ENCODE assay signal across 16 cellular contexts in genomic region chr11:16789560-16790483, GRCh38.
"Had no signal": no experiment of that assay in that cellular context is flagged by ENCODE, and none has a peak within 500 bp of the region (broad histone marks: within the 10 kb centered on the region; RNA-seq: fewer than 3 reads in every experiment).

No MANE protein-coding gene starts in this region.

- H3K27ac ChIP-seq: SK-N-MC had no signal

- H3K27me3 ChIP-seq: esophagus muscularis mucosa, hepatocyte, testis had no signal

- H3K9me3 Mint-ChIP-seq: activated CD4-positive, alpha-beta memory T cell treated with anti-CD3 and anti-CD28 coated beads, Interleukin-2, amount 10 ng/mL, durations not matched to agents 7 days and 5 days; activated naive CD8-positive, alpha-beta T cell treated with anti-CD3 and anti-CD28 coated beads, Interleukin-2, amount 10 ng/mL, durations not matched to agents 7 days and 5 days; activated T-cell treated with anti-CD3 and anti-CD28 coated beads, Interleukin-2, amount 50 U/mL, for 4 hours; naive thymus-derived CD8-positive, alpha-beta T cell had no signal

- H3K36me3 Mint-ChIP-seq: activated naive CD8-positive, alpha-beta T cell treated with anti-CD3 and anti-CD28 coated beads, Interleukin-2, amount 10 ng/mL, durations not matched to agents 7 days and 5 days; naive thymus-derived CD8-positive, alpha-beta T cell had no signal

- DNase-seq: activated CD4-positive, alpha-beta memory T cell treated with anti-CD3 and anti-CD28 coated beads, Interleukin-2, amount 10 ng/mL, durations not matched to agents 7 days and 5 days; activated CD4-positive, alpha-beta T cell treated with anti-CD3 and anti-CD28 coated beads for 1 hour; activated gamma-delta T cell treated with Interleukin-2 at 50 U/mL for 16 hours; activated naive CD8-positive, alpha-beta T cell treated with anti-CD3 and anti-CD28 coated beads, Interleukin-2, amount 10 ng/mL, durations not matched to agents 7 days and 5 days; activated T-cell treated with anti-CD3 and anti-CD28 coated beads, Interleukin-2, amount 50 U/mL, for 4 hours; anterior cingulate cortex; naive thymus-derived CD8-positive, alpha-beta T cell; retina; stimulated activated CD4-positive, alpha-beta T cell treated with anti-CD3 and anti-CD28 coated beads, Interleukin-4, amount 100 ng/mL, for 4 hours; stimulated activated CD8-positive, alpha-beta memory T cell treated with anti-CD3 and anti-CD28 coated beads, Interleukin-4, amount 100 ng/mL, for 48 hours; stimulated activated naive CD8-positive, alpha-beta T cell treated with anti-CD3 and anti-CD28 coated beads, Interleukin-15, Interleukin-2, amounts not matched to agents 100 U/mL and 50 U/mL, for 24 hours; T-helper 1 cell; testis had no signal

- H3K4me3 Mint-ChIP-seq: activated CD4-positive, alpha-beta memory T cell treated with anti-CD3 and anti-CD28 coated beads, Interleukin-2, amount 10 ng/mL, durations not matched to agents 7 days and 5 days; activated naive CD8-positive, alpha-beta T cell treated with anti-CD3 and anti-CD28 coated beads, Interleukin-2, amount 10 ng/mL, durations not matched to agents 7 days and 5 days; activated T-cell treated with anti-CD3 and anti-CD28 coated beads, Interleukin-2, amount 50 U/mL, for 4 hours; naive thymus-derived CD8-positive, alpha-beta T cell had no signal

- ATAC-seq: activated T-cell treated with anti-CD3 and anti-CD28 coated beads, Interleukin-2, amount 50 U/mL, for 4 hours; naive thymus-derived CD8-positive, alpha-beta T cell; stimulated activated naive CD8-positive, alpha-beta T cell treated with anti-CD3 and anti-CD28 coated beads, Interleukin-15, Interleukin-2, amounts not matched to agents 100 U/mL and 50 U/mL, for 24 hours had no signal

- H3K9me3 ChIP-seq: esophagus muscularis mucosa, testis had no signal

- H3K27ac Mint-ChIP-seq: activated CD4-positive, alpha-beta memory T cell treated with anti-CD3 and anti-CD28 coated beads, Interleukin-2, amount 10 ng/mL, durations not matched to agents 7 days and 5 days; activated naive CD8-positive, alpha-beta T cell treated with anti-CD3 and anti-CD28 coated beads, Interleukin-2, amount 10 ng/mL, durations not matched to agents 7 days and 5 days had no signal

- H3K4me3 ChIP-seq: esophagus muscularis mucosa, hepatocyte, SK-N-MC, testis had no signal

- H3K27me3 Mint-ChIP-seq: activated CD4-positive, alpha-beta memory T cell treated with anti-CD3 and anti-CD28 coated beads, Interleukin-2, amount 10 ng/mL, durations not matched to agents 7 days and 5 days; naive thymus-derived CD8-positive, alpha-beta T cell had no signal
